In genomic region chr20:37524221-37524700, GRCh38 we compare ENCODE assay signal across 11 cellular contexts. TPM values are rescaled to one million over a fixed set of nuclear protein-coding genes. Genes with fewer than 3 reads are reported as not detected.
DNase-seq lines count a peak whose midpoint lies in the region; ATAC-seq and TF ChIP-seq lines count a peak whose summit lies in the region.
"Had no signal": no experiment of that assay in that cellular context is flagged by ENCODE, and none has a peak within 500 bp of the region (broad histone marks: within the 10 kb centered on the region; RNA-seq: fewer than 3 reads in every experiment).

No MANE protein-coding gene starts in this region.

- peak overlapping the region; percentile 3; the same call in 1 of the 3 replicates for H3K4me3 Mint-ChIP-seq in GM23338
- no peak overlapping the region for H3K4me3 Mint-ChIP-seq in mesothelial cell of epicardium
- H3K4me3 Mint-ChIP-seq in T-cell: peak overlapping the region in 1 of 3 donors; percentile 1

- H2AFZ ChIP-seq in GM23338: no peak overlapping the region

- POLR2A ChIA-PET in T-cell (lab: Charles Lee): no interaction called here

- H4K20me1 ChIP-seq in GM23338 (replicated peaks; ENCODE audit: insufficient read depth): peaks cover 34% of the 10 kb centered on the region

- H3K4me1 Mint-ChIP-seq in GM23338 (peaks cover 67% of the 10 kb centered on the region), mesothelial cell of epicardium (peaks cover 48% of the 10 kb centered on the region), T-cell (peaks cover 67 to 75% (median 69%) of the 10 kb centered on the region in 3 donors)

- H3K27me3 ChIP-seq in GM23338 (ENCODE audit: insufficient read depth): no peaks in the 10 kb centered on the region
- no peaks in the 10 kb centered on the region for H3K27me3 ChIP-seq in rectal smooth muscle tissue (ENCODE audit: control insufficient read depth, insufficient read depth, low read length)

- H3K27ac Mint-ChIP-seq in GM23338 (peak overlapping the region; percentile 60), mesothelial cell of epicardium (no peak overlapping the region), T-cell (no peak overlapping the region)

- H3K4me3 ChIP-seq in GM23338 (no peak overlapping the region), epithelial cell of esophagus (ENCODE audit: low read length) (peak overlapping the region; percentile 20), rectal smooth muscle tissue (ENCODE audit: low read length) (peak overlapping the region; percentile 16)

- no peak for ATAC-seq in GM23338
- ATAC-seq in T-cell (replicated peaks in 1 of 4): no peak

- H3K4me1 ChIP-seq in GM23338 (ENCODE audit: insufficient read depth): peaks cover 53% of the 10 kb centered on the region
- H3K4me1 ChIP-seq in rectal smooth muscle tissue (ENCODE audit: control insufficient read depth, insufficient read depth, low read length): peaks cover 40% of the 10 kb centered on the region

- no peaks in the 10 kb centered on the region for H3K9me2 ChIP-seq in GM23338 (ENCODE audit: insufficient read depth)

- peaks cover 22% of the 10 kb centered on the region for H3K27me3 Mint-ChIP-seq in GM23338 (ENCODE audit: insufficient read depth, low read depth, poor library complexity)
- H3K27me3 Mint-ChIP-seq in mesothelial cell of epicardium (ENCODE audit: low read depth): no peaks in the 10 kb centered on the region
- H3K27me3 Mint-ChIP-seq in T-cell: no peaks in the 10 kb centered on the region

- H3K36me3 ChIP-seq in GM23338 (ENCODE audit: insufficient read depth) (no peaks in the 10 kb centered on the region; the same call in 1 of the 2 replicates), rectal smooth muscle tissue (ENCODE audit: control insufficient read depth, insufficient read depth, low read length) (no peaks in the 10 kb centered on the region)

- H3K79me2 ChIP-seq in GM23338 (replicated peaks; ENCODE audit: insufficient read depth): peaks cover 82% of the 10 kb centered on the region

- H3K36me3 Mint-ChIP-seq in GM23338 (ENCODE audit: low read depth) (peaks cover 54% of the 10 kb centered on the region), mesothelial cell of epicardium (peaks cover 12% of the 10 kb centered on the region), T-cell (peaks cover 15% of the 10 kb centered on the region)

- CTCF ChIA-PET in T-cell (lab: Charles Lee): no interaction called here

- TF ChIP-seq CTCF in GM23338 (conservative IDR thresholded peaks at IDR 0.05; ENCODE audit: low read depth in 2 of 2) (no peak), epithelial cell of esophagus (IDR thresholded peaks at IDR 0.05; ENCODE audit: insufficient read depth, low read depth, low read length, missing control alignments) (no peak), mesothelial cell of epicardium (IDR thresholded peaks at IDR 0.05; ENCODE audit: unreplicated experiment) (no peak)

- H3K9me3 Mint-ChIP-seq in GM23338 (peaks cover 19% of the 10 kb centered on the region), mesothelial cell of epicardium (no peaks in the 10 kb centered on the region), T-cell (no peaks in the 10 kb centered on the region)

- no peak for DNase-seq in GM23338 (ENCODE audit: low spot score)
- peak; percentile 16 for DNase-seq in NCI-H69 (lab: John Stamatoyannopoulos, UW)
- DNase-seq in epithelial cell of esophagus (ENCODE audit: low read depth): no peak
- DNase-seq in activated CD4-positive, alpha-beta T cell treated with anti-CD3 and anti-CD28 coated beads, Interleukin-2, amount 50 U/mL, for 4 hours: no peak
- DNase-seq in Kasumi-1 (lab: John Stamatoyannopoulos, UW): no peak
- DNase-seq in mesothelial cell of epicardium (ENCODE audit: low spot score in 2 of 2, unreplicated experiment in 2 of 2): no peak
- no peak for DNase-seq in T-cell
- DNase-seq: KBM-7, SIG-M5 had no signal

- no peak overlapping the region for H3K9ac ChIP-seq in rectal smooth muscle tissue (ENCODE audit: low read length)

- H3F3A ChIP-seq in GM23338 (replicated peaks; ENCODE audit: low read depth): no peaks in the 10 kb centered on the region

- peak overlapping the region; percentile 93; the same call in 1 of the 2 replicates for H3K4me2 ChIP-seq in GM23338

- no peak overlapping the region; the same call in 1 of the 2 replicates for H3K27ac ChIP-seq in GM23338 (ENCODE audit: low read depth)
- H3K27ac ChIP-seq in rectal smooth muscle tissue (ENCODE audit: low read depth, low read length): no peak overlapping the region

TF ChIP-seq in GM23338, 12 proteins besides CTCF, POLR2A, EP300 and RAD21 (continues in another document):
- TF ChIP-seq REST (IDR thresholded peaks at IDR 0.05; ENCODE audit: unreplicated experiment) (no peak), ZNF331 (CRISPR knock-in tag; IDR thresholded peaks at IDR 0.05; ENCODE audit: low read depth) (no peak), ZNF114 (CRISPR knock-in tag; IDR thresholded peaks at IDR 0.05) (no peak), JUNB (IDR thresholded peaks at IDR 0.05; ENCODE audit: unreplicated experiment) (no peak), CREB1 (CRISPR knock-in tag; IDR thresholded peaks at IDR 0.05; ENCODE audit: low read depth) (no peak)
- TF ChIP-seq, protein P1, sequence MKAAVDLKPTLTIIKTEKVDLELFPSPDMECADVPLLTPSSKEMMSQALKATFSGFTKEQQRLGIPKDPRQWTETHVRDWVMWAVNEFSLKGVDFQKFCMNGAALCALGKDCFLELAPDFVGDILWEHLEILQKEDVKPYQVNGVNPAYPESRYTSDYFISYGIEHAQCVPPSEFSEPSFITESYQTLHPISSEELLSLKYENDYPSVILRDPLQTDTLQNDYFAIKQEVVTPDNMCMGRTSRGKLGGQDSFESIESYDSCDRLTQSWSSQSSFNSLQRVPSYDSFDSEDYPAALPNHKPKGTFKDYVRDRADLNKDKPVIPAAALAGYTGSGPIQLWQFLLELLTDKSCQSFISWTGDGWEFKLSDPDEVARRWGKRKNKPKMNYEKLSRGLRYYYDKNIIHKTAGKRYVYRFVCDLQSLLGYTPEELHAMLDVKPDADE (IDR thresholded peaks at IDR 0.05): no peak

RNA-seq across cellular contexts. Expression of gene NNAT, which starts 3.2 kb away (rescaled TPM):
- total RNA-seq in GM23338 (2014; rRNA removed; shearing (Covaris generic)): 1.6 and 4.3 TPM in 2 replicates
- polyA plus RNA-seq in GM23338 (2016; fragmentation: Nextera tagmentation; extraction: Ambion mirVana): 2.8 and 4.9 TPM in 2 replicates
- 18.5 to 19.4 TPM (median 19.3 TPM) in 3 replicates for total RNA-seq in mesothelial cell of epicardium
- under 1 TPM in 1 of 5 donors, not detected in 4; 0.20 TPM for total RNA-seq in T-cell
- total RNA-seq: pulmonary artery endothelial cell had no signal

RNA-seq across cellular contexts. Expression of gene BLCAP, which starts 3.4 kb away (rescaled TPM):
- total RNA-seq in GM23338 (2014; rRNA removed; shearing (Covaris generic)): 63.5 and 64.8 TPM in 2 replicates
- polyA plus RNA-seq in GM23338 (2016; fragmentation: Nextera tagmentation; extraction: Ambion mirVana): 58.9 and 62.2 TPM in 2 replicates
- total RNA-seq in mesothelial cell of epicardium: 71.7 to 76.2 TPM (median 72.7 TPM) in 3 replicates
- 10 to 100 TPM; 62.5 to 82.6 (median 80.6) TPM for total RNA-seq in T-cell
